ENCODE assay signal across 8 cellular contexts in genomic region chr9:38066907-38067610, GRCh38. TPM values are rescaled to one million over a fixed set of nuclear protein-coding genes. Genes with fewer than 3 reads are reported as not detected.
DNase-seq lines count a peak whose midpoint lies in the region; ATAC-seq and TF ChIP-seq lines count a peak whose summit lies in the region.

No MANE protein-coding gene starts in this region.

- no peak for DNase-seq in MG63
- DNase-seq in activated naive CD8-positive, alpha-beta T cell treated with anti-CD3 and anti-CD28 coated beads, Interleukin-2, amount 10 ng/mL, durations not matched to agents 7 days and 5 days: peak; percentile 36
- DNase-seq in left ventricle myocardium inferior: peak; percentile 53
- peak; percentile 41 for DNase-seq in putamen (ENCODE audit: low spot score)
- no peak for DNase-seq in effector CD8-positive, alpha-beta T cell (lab: John Stamatoyannopoulos, UW)

- peaks cover 24 to 51% (median 38%) of the 10 kb centered on the region in 10 experiments for H3K4me1 ChIP-seq in BLaER1 treated with 17β-estradiol and CSF1 and Interleukin-3, amounts not matched to agents 10 nM and 100 nM
- H3K4me1 ChIP-seq in left ventricle myocardium inferior: peaks cover 86% of the 10 kb centered on the region

- peak overlapping the region; percentile 67 for H3K27ac Mint-ChIP-seq in activated naive CD8-positive, alpha-beta T cell treated with anti-CD3 and anti-CD28 coated beads, Interleukin-2, amount 10 ng/mL, durations not matched to agents 7 days and 5 days

- H3K4me3 ChIP-seq in BLaER1 treated with 17β-estradiol and CSF1 and Interleukin-3, amounts not matched to agents 10 nM and 100 nM: peak overlapping the region; percentile 72 to 87 (median 80)
- H3K4me3 ChIP-seq in MG63 (peak overlapping the region; percentile 77), left ventricle myocardium inferior (peak overlapping the region; percentile 94)

- H3K27ac ChIP-seq in BLaER1 treated with 17β-estradiol and CSF1 and Interleukin-3, amounts not matched to agents 10 nM and 100 nM: no peak overlapping the region; a peak in 1 of 22 replicates
- H3K27ac ChIP-seq in left ventricle myocardium inferior (replicated peaks): peak overlapping the region; percentile 100

- peak overlapping the region; percentile 78 for H3K4me3 Mint-ChIP-seq in activated naive CD8-positive, alpha-beta T cell treated with anti-CD3 and anti-CD28 coated beads, Interleukin-2, amount 10 ng/mL, durations not matched to agents 7 days and 5 days

- H4K20me1 ChIP-seq in BLaER1 treated with 17β-estradiol and CSF1 and Interleukin-3, amounts not matched to agents 10 nM and 100 nM: peaks cover 31 to 62% (median 54%) of the 10 kb centered on the region in 11 experiments; a peak in 20 of 22 replicates

- H3K27me3 Mint-ChIP-seq in activated naive CD8-positive, alpha-beta T cell treated with anti-CD3 and anti-CD28 coated beads, Interleukin-2, amount 10 ng/mL, durations not matched to agents 7 days and 5 days: peaks cover 45% of the 10 kb centered on the region

- intact Hi-C loops in left ventricle myocardium inferior (cut with micrococcal nuclease): loop anchor here (5.0 to 10.0 kb wide), 2 partner anchors 75 to 122 kb away; no protein-coding TSS in a partner anchor

- no peaks in the 10 kb centered on the region for H3K36me3 ChIP-seq in BLaER1 treated with 17β-estradiol and CSF1 and Interleukin-3, amounts not matched to agents 10 nM and 100 nM
- H3K36me3 ChIP-seq in MG63 (no peaks in the 10 kb centered on the region; the same call in none of the 2 replicates), left ventricle myocardium inferior (no peaks in the 10 kb centered on the region)

- POLR2A ChIA-PET in activated naive CD8-positive, alpha-beta T cell treated with anti-CD3 and anti-CD28 coated beads, Interleukin-2, amount 10 ng/mL, durations not matched to agents 7 days and 5 days (lab: Charles Lee): no interaction called here

- H3K9me3 Mint-ChIP-seq in activated naive CD8-positive, alpha-beta T cell treated with anti-CD3 and anti-CD28 coated beads, Interleukin-2, amount 10 ng/mL, durations not matched to agents 7 days and 5 days: no peaks in the 10 kb centered on the region

- no peak for ATAC-seq in activated naive CD8-positive, alpha-beta T cell treated with anti-CD3 and anti-CD28 coated beads, Interleukin-2, amount 10 ng/mL, durations not matched to agents 7 days and 5 days (ENCODE audit: low read depth)
- no peak for ATAC-seq in GM18511 (IDR thresholded peaks at IDR 0.05; ENCODE audit: unreplicated experiment)
- no peak for ATAC-seq in GM19324 (IDR thresholded peaks at IDR 0.05; ENCODE audit: low FRiP score, unreplicated experiment)

- H3K27me3 ChIP-seq in BLaER1 treated with 17β-estradiol and CSF1 and Interleukin-3, amounts not matched to agents 10 nM and 100 nM: peaks cover 28 to 54% (median 42%) of the 10 kb centered on the region in 11 experiments
- no peaks in the 10 kb centered on the region for H3K27me3 ChIP-seq in MG63
- no peaks in the 10 kb centered on the region for H3K27me3 ChIP-seq in left ventricle myocardium inferior (ENCODE audit: low read depth)

- peak overlapping the region in 9 of 11 experiments; percentile 17 to 85 (median 84); a peak in 13 of 22 replicates for H3K9ac ChIP-seq in BLaER1 treated with 17β-estradiol and CSF1 and Interleukin-3, amounts not matched to agents 10 nM and 100 nM

- H3K4me1 Mint-ChIP-seq in activated naive CD8-positive, alpha-beta T cell treated with anti-CD3 and anti-CD28 coated beads, Interleukin-2, amount 10 ng/mL, durations not matched to agents 7 days and 5 days: peaks cover 22% of the 10 kb centered on the region

- H3K36me3 Mint-ChIP-seq in activated naive CD8-positive, alpha-beta T cell treated with anti-CD3 and anti-CD28 coated beads, Interleukin-2, amount 10 ng/mL, durations not matched to agents 7 days and 5 days: no peaks in the 10 kb centered on the region

- H3K4me2 ChIP-seq in BLaER1 treated with 17β-estradiol and CSF1 and Interleukin-3, amounts not matched to agents 10 nM and 100 nM: peak overlapping the region; percentile 95 to 100 (median 100)

- no peaks in the 10 kb centered on the region for H3K9me3 ChIP-seq in BLaER1 treated with 17β-estradiol and CSF1 and Interleukin-3, amounts not matched to agents 10 nM and 100 nM (replicated peaks in 1 of 11)
- H3K9me3 ChIP-seq in MG63 (no peaks in the 10 kb centered on the region), left ventricle myocardium inferior (replicated peaks) (no peaks in the 10 kb centered on the region)

- TF ChIP-seq CTCF in left ventricle myocardium inferior (IDR thresholded peaks at IDR 0.05; ENCODE audit: borderline replicate concordance): no peak

RNA-seq across cellular contexts. Expression of gene SHB, which starts 2.0 kb away (rescaled TPM):
- total RNA-seq in MG63 (2014; rRNA removed; shearing (Covaris generic); ENCODE audit: low replicate concordance): 6.0 and 20.0 TPM in 2 replicates
- total RNA-seq in activated naive CD8-positive, alpha-beta T cell treated with anti-CD3 and anti-CD28 coated beads, Interleukin-2, amount 10 ng/mL, durations not matched to agents 7 days and 5 days: 1 to 10 TPM in 1 of 2 experiments, under 1 TPM in 1; 0.78 to 1.1 TPM
- 19.4 TPM for total RNA-seq in left ventricle myocardium inferior

Comparison
In these comparisons a context has a peak if more than half of its experiments do, and no peak if none do; other contexts are left out.
1. DNase-seq: peak in activated naive CD8-positive, alpha-beta T cell treated with anti-CD3 and anti-CD28 coated beads, Interleukin-2, amount 10 ng/mL, durations not matched to agents 7 days and 5 days (single experiment), left ventricle myocardium inferior (single experiment) and putamen (single experiment); none in MG63 (single experiment) and effector CD8-positive, alpha-beta T cell (single experiment).
2. Peak in every context shown above with its lines, with median percentiles within 50 percentile points of each other: H3K4me3 ChIP-seq.